ENCODE assay signal across 1 cellular context in the genomic region with DNA sequence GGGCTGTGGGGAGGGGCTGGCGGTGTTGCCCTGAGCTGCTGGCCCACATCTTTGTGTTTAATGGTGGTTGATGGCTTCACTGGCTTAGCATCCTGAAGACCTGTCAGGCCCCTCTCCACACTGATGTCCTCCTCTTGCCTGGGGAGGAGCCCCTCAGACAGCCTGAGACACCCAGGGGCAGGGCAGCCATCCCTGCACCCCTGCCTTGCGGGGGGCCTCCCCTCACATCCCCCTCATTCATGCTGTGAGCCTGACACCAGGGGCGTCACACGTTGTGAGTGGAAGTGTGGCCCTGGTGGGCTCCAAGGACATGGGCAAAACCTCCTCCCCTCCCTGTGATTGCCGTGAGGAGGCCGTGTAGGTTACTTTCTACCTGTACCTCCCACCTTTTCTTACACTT.
TF ChIP-seq lines count a peak whose summit lies in the region.

No MANE protein-coding gene starts in this region.

TF ChIP-seq in GM12878, 131 proteins besides CTCF, POLR2A, EP300 and RAD21 (continued from another document):
- TF ChIP-seq, protein P1, sequence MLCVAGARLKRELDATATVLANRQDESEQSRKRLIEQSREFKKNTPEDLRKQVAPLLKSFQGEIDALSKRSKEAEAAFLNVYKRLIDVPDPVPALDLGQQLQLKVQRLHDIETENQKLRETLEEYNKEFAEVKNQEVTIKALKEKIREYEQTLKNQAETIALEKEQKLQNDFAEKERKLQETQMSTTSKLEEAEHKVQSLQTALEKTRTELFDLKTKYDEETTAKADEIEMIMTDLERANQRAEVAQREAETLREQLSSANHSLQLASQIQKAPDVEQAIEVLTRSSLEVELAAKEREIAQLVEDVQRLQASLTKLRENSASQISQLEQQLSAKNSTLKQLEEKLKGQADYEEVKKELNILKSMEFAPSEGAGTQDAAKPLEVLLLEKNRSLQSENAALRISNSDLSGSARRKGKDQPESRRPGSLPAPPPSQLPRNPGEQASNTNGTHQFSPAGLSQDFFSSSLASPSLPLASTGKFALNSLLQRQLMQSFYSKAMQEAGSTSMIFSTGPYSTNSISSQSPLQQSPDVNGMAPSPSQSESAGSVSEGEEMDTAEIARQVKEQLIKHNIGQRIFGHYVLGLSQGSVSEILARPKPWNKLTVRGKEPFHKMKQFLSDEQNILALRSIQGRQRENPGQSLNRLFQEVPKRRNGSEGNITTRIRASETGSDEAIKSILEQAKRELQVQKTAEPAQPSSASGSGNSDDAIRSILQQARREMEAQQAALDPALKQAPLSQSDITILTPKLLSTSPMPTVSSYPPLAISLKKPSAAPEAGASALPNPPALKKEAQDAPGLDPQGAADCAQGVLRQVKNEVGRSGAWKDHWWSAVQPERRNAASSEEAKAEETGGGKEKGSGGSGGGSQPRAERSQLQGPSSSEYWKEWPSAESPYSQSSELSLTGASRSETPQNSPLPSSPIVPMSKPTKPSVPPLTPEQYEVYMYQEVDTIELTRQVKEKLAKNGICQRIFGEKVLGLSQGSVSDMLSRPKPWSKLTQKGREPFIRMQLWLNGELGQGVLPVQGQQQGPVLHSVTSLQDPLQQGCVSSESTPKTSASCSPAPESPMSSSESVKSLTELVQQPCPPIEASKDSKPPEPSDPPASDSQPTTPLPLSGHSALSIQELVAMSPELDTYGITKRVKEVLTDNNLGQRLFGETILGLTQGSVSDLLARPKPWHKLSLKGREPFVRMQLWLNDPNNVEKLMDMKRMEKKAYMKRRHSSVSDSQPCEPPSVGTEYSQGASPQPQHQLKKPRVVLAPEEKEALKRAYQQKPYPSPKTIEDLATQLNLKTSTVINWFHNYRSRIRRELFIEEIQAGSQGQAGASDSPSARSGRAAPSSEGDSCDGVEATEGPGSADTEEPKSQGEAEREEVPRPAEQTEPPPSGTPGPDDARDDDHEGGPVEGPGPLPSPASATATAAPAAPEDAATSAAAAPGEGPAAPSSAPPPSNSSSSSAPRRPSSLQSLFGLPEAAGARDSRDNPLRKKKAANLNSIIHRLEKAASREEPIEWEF (IDR thresholded peaks at IDR 0.05; ENCODE audit: insufficient replicate concordance, low read depth, low read length) = no peak
- TF ChIP-seq NRF1 (conservative IDR thresholded peaks at IDR 0.05; ENCODE audit: low read depth, low read length) = no peak
- TF ChIP-seq, protein P2, sequence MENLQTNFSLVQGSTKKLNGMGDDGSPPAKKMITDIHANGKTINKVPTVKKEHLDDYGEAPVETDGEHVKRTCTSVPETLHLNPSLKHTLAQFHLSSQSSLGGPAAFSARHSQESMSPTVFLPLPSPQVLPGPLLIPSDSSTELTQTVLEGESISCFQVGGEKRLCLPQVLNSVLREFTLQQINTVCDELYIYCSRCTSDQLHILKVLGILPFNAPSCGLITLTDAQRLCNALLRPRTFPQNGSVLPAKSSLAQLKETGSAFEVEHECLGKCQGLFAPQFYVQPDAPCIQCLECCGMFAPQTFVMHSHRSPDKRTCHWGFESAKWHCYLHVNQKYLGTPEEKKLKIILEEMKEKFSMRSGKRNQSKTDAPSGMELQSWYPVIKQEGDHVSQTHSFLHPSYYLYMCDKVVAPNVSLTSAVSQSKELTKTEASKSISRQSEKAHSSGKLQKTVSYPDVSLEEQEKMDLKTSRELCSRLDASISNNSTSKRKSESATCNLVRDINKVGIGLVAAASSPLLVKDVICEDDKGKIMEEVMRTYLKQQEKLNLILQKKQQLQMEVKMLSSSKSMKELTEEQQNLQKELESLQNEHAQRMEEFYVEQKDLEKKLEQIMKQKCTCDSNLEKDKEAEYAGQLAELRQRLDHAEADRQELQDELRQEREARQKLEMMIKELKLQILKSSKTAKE (IDR thresholded peaks at IDR 0.05; ENCODE audit: low read depth, poor library complexity, severe bottlenecking) = no peak
- TF ChIP-seq PAX5 (IDR thresholded peaks at IDR 0.05; ENCODE audit: borderline replicate concordance, low read depth, low read length) = no peak
- TF ChIP-seq KLF5 (IDR thresholded peaks at IDR 0.05; ENCODE audit: partially characterized antibody) = no peak
- TF ChIP-seq STAT3 (IDR thresholded peaks at IDR 0.05; ENCODE audit: low read depth, low read length) = no peak
- TF ChIP-seq PAX8 (IDR thresholded peaks at IDR 0.05) = no peak
- TF ChIP-seq MTA2 (IDR thresholded peaks at IDR 0.05; ENCODE audit: low read depth) = no peak
- TF ChIP-seq, protein P3, sequence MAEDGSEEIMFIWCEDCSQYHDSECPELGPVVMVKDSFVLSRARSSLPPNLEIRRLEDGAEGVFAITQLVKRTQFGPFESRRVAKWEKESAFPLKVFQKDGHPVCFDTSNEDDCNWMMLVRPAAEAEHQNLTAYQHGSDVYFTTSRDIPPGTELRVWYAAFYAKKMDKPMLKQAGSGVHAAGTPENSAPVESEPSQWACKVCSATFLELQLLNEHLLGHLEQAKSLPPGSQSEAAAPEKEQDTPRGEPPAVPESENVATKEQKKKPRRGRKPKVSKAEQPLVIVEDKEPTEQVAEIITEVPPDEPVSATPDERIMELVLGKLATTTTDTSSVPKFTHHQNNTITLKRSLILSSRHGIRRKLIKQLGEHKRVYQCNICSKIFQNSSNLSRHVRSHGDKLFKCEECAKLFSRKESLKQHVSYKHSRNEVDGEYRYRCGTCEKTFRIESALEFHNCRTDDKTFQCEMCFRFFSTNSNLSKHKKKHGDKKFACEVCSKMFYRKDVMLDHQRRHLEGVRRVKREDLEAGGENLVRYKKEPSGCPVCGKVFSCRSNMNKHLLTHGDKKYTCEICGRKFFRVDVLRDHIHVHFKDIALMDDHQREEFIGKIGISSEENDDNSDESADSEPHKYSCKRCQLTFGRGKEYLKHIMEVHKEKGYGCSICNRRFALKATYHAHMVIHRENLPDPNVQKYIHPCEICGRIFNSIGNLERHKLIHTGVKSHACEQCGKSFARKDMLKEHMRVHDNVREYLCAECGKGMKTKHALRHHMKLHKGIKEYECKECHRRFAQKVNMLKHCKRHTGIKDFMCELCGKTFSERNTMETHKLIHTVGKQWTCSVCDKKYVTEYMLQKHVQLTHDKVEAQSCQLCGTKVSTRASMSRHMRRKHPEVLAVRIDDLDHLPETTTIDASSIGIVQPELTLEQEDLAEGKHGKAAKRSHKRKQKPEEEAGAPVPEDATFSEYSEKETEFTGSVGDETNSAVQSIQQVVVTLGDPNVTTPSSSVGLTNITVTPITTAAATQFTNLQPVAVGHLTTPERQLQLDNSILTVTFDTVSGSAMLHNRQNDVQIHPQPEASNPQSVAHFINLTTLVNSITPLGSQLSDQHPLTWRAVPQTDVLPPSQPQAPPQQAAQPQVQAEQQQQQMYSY (CRISPR knock-in tag; IDR thresholded peaks at IDR 0.05) = no peak
- TF ChIP-seq RFX5 (IDR thresholded peaks at IDR 0.05; ENCODE audit: low read depth, low read length) = no peak
- no peak for TF ChIP-seq ETV6 (conservative IDR thresholded peaks at IDR 0.05 in 1 of 2, IDR thresholded peaks at IDR 0.05 in 1 of 2; ENCODE audit: borderline replicate concordance in 1 of 2, low read depth in 1 of 2)
- no peak for TF ChIP-seq YBX1 (IDR thresholded peaks at IDR 0.05)
- TF ChIP-seq FOS (IDR thresholded peaks at IDR 0.05; ENCODE audit: borderline replicate concordance, extremely low read depth, insufficient read length) = no peak
- no peak for TF ChIP-seq SIN3A (IDR thresholded peaks at IDR 0.05; ENCODE audit: low read depth, low read length)
